8 cellular contexts compared by ENCODE assay signal in the genomic region with DNA sequence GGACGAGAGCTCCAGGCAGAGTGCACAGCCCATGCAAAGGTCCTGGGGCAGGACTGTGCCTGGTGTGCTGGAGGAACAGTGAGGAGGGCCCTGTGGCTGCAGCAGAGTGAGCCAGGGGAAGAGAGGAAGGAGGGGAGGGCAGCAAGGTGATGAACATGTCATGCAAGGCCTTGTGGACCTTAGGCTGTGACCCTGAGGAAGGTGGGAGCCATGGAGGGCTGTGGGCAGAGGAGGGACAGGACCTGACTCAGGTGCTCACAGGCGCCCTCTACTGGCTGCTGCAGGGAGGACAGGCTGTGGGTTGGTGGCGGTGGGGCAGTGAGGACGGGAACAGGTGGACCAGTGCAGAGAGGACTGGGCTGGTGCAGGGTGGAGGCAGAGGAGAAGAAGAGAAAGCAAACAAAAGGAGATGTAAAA.
DNase-seq lines count a peak whose midpoint lies in the region; ATAC-seq and TF ChIP-seq lines count a peak whose summit lies in the region.

No MANE protein-coding gene starts in this region.

- no peaks in the 10 kb centered on the region for H3K9me3 Mint-ChIP-seq in activated CD4-positive, alpha-beta memory T cell treated with anti-CD3 and anti-CD28 coated beads for 36 hours

- intact Hi-C loops in activated CD4-positive, alpha-beta memory T cell treated with anti-CD3 and anti-CD28 coated beads for 36 hours (cut with micrococcal nuclease): no loop called here
- intact Hi-C loops in esophagus squamous epithelium (cut with DNase I): no loop called here

- TF ChIP-seq POLR2A in esophagus squamous epithelium (IDR thresholded peaks at IDR 0.05): no peak

- POLR2A ChIA-PET in activated CD4-positive, alpha-beta memory T cell treated with anti-CD3 and anti-CD28 coated beads for 36 hours (lab: Charles Lee): no interaction called here

- no peak overlapping the region for H3K4me3 Mint-ChIP-seq in activated CD4-positive, alpha-beta memory T cell treated with anti-CD3 and anti-CD28 coated beads for 36 hours

- ATAC-seq in GM21381 (IDR thresholded peaks at IDR 0.05; ENCODE audit: unreplicated experiment) (no peak), GM19395 (IDR thresholded peaks at IDR 0.05; ENCODE audit: unreplicated experiment) (no peak)

- no peak overlapping the region for H3K27ac ChIP-seq in esophagus squamous epithelium

- H3K4me1 ChIP-seq in esophagus squamous epithelium: peaks cover 0 to 17% (median 3%) of the 10 kb centered on the region in 3 donors

- no peaks in the 10 kb centered on the region for H3K36me3 ChIP-seq in esophagus squamous epithelium

- no peak overlapping the region for H3K27ac Mint-ChIP-seq in activated CD4-positive, alpha-beta memory T cell treated with anti-CD3 and anti-CD28 coated beads for 36 hours

- CTCF ChIA-PET in activated CD4-positive, alpha-beta memory T cell treated with anti-CD3 and anti-CD28 coated beads for 36 hours (lab: Charles Lee): interaction anchor here (0.9 to 1.8 kb wide), 2 partner anchors 9 to 98 kb away, joined by 3 to 4 read pairs; no protein-coding TSS in a partner anchor

- no peak overlapping the region for H3K4me3 ChIP-seq in esophagus squamous epithelium

- peak; percentile 7 for DNase-seq in SKM-1 (lab: John Stamatoyannopoulos, UW; ENCODE audit: unreplicated experiment)
- no peak for DNase-seq in SKM-1 treated with dmso at 0.1 percent for 144 hours (lab: John Stamatoyannopoulos, UW; ENCODE audit: unreplicated experiment)
- peak; percentile 71 for DNase-seq in activated CD4-positive, alpha-beta memory T cell treated with anti-CD3 and anti-CD28 coated beads for 36 hours
- DNase-seq in esophagus squamous epithelium (lab: John Stamatoyannopoulos, UW): no peak
- peak; percentile 55 for DNase-seq in stimulated activated CD4-positive, alpha-beta T cell treated with anti-CD3 and anti-CD28 coated beads, Interleukin-4, amount 100 ng/mL, for 1 hour
- no peak for DNase-seq in OCI-M2 (lab: John Stamatoyannopoulos, UW; ENCODE audit: unreplicated experiment)

- H3K36me3 Mint-ChIP-seq in activated CD4-positive, alpha-beta memory T cell treated with anti-CD3 and anti-CD28 coated beads for 36 hours: no peaks in the 10 kb centered on the region

- TF ChIP-seq CTCF in esophagus squamous epithelium (IDR thresholded peaks at IDR 0.05): peak in 4 of 6 experiments; percentile 14 to 58 (median 26)

- H3K27me3 ChIP-seq in esophagus squamous epithelium: no peaks in the 10 kb centered on the region

- H3K4me1 Mint-ChIP-seq in activated CD4-positive, alpha-beta memory T cell treated with anti-CD3 and anti-CD28 coated beads for 36 hours (ENCODE audit: low read depth): no peaks in the 10 kb centered on the region

- H3K27me3 Mint-ChIP-seq in activated CD4-positive, alpha-beta memory T cell treated with anti-CD3 and anti-CD28 coated beads for 36 hours: no peaks in the 10 kb centered on the region

- WGBS in esophagus squamous epithelium, 2 donors: 64 to 67% methylated on average over 4 of the region's 4 CpGs

- H3K9me3 ChIP-seq in esophagus squamous epithelium: no peaks in the 10 kb centered on the region

Comparison
In these comparisons a context has a peak if more than half of its experiments do, and no peak if none do; other contexts are left out.
1. DNase-seq: peak in SKM-1 (single experiment), activated CD4-positive, alpha-beta memory T cell treated with anti-CD3 and anti-CD28 coated beads for 36 hours (single experiment) and stimulated activated CD4-positive, alpha-beta T cell treated with anti-CD3 and anti-CD28 coated beads, Interleukin-4, amount 100 ng/mL, for 1 hour (single experiment); none in SKM-1 treated with dmso at 0.1 percent for 144 hours (single experiment), esophagus squamous epithelium (single experiment) and OCI-M2 (single experiment).